In genomic region chrX:15854712-15855561, GRCh38 we compare ENCODE assay signal across 8 cellular contexts. TPM values are rescaled to one million over a fixed set of nuclear protein-coding genes. Genes with fewer than 3 reads are reported as not detected.
DNase-seq lines count a peak whose midpoint lies in the region; ATAC-seq and TF ChIP-seq lines count a peak whose summit lies in the region.

AP1S2 (minus strand) TSS chrX:15854813; CDS start chrX:15852524, 2,289 bp downstream.

- H3K4me3 ChIP-seq in KMS-11 (IDR thresholded peaks at IDR 0.05; ENCODE audit: insufficient read depth, low read depth, low read length) (no peak within 1 kb of the TSS), Panc1 (ENCODE audit: low read depth in 2 of 2, low read length in 2 of 2) (peak within 1 kb of the TSS; percentile 56 to 66), esophagus (ENCODE audit: low read depth in 1 of 2, low read length in 2 of 2) (peak within 1 kb of the TSS; percentile 63 to 74), muscle layer of colon (ENCODE audit: low read depth in 1 of 2, low read length in 2 of 2) (peak within 1 kb of the TSS; percentile 65 to 90)

- H3K27me3 Mint-ChIP-seq in activated T-cell treated with anti-CD3 and anti-CD28 coated beads, Interleukin-2, amount 50 U/mL, for 4 hours (ENCODE audit: low read depth) = no peaks in the 10 kb centered on the region

- no peaks in the 10 kb centered on the region for H3K9me3 Mint-ChIP-seq in activated T-cell treated with anti-CD3 and anti-CD28 coated beads, Interleukin-2, amount 50 U/mL, for 4 hours

- intact Hi-C loops in Panc1 (cut with micrococcal nuclease; ENCODE audit: unreplicated experiment) = no loop called here

- H3K4me3 Mint-ChIP-seq in activated T-cell treated with anti-CD3 and anti-CD28 coated beads, Interleukin-2, amount 50 U/mL, for 4 hours = peak within 1 kb of the TSS; percentile 88

- H3K4me2 ChIP-seq in KMS-11 = peak within 1 kb of the TSS; percentile 95

- H3K9ac ChIP-seq in KMS-11 (peak within 1 kb of the TSS; percentile 71), muscle layer of colon (ENCODE audit: low read length) (peak within 1 kb of the TSS; percentile 35)

- H3K27ac ChIP-seq in KMS-11 (peak within 1 kb of the TSS; percentile 73), Panc1 (ENCODE audit: low read length) (peak within 1 kb of the TSS; percentile 12), esophagus (ENCODE audit: low read depth in 2 of 2, low read length in 1 of 2) (peak within 1 kb of the TSS; percentile 90 to 94), muscle layer of colon (ENCODE audit: low read depth, low read length) (peak within 1 kb of the TSS; percentile 84)

- H3K79me2 ChIP-seq in KMS-11 (ENCODE audit: insufficient read depth, low read depth) = no peaks in the 10 kb centered on the region

- CTCF ChIA-PET in Panc1 (lab: Charles Lee) = no interaction called here

- peaks cover 23% of the 10 kb centered on the region for H3K4me1 ChIP-seq in KMS-11 (ENCODE audit: low read depth, poor library complexity, severe bottlenecking)
- H3K4me1 ChIP-seq in Panc1 (ENCODE audit: control insufficient read depth, insufficient read depth, low read length) = no peaks in the 10 kb centered on the region
- H3K4me1 ChIP-seq in esophagus (ENCODE audit: control insufficient read depth in 2 of 2, insufficient read depth in 2 of 2, low read length in 1 of 2) = no peaks in the 10 kb centered on the region
- peaks cover 8% of the 10 kb centered on the region for H3K4me1 ChIP-seq in muscle layer of colon (ENCODE audit: insufficient read depth, low read length)

- H3K36me3 ChIP-seq in KMS-11 (ENCODE audit: insufficient read depth) (no peaks in the 10 kb centered on the region), Panc1 (ENCODE audit: control insufficient read depth, insufficient read depth, low read length) (no peaks in the 10 kb centered on the region), esophagus (ENCODE audit: control insufficient read depth in 2 of 2, insufficient read depth in 2 of 2, low read length in 1 of 2) (no peaks in the 10 kb centered on the region), muscle layer of colon (ENCODE audit: insufficient read depth, low read length) (no peaks in the 10 kb centered on the region)

- H3K36me3 Mint-ChIP-seq in activated T-cell treated with anti-CD3 and anti-CD28 coated beads, Interleukin-2, amount 50 U/mL, for 4 hours (ENCODE audit: insufficient read depth) = peaks cover 11% of the 10 kb centered on the region

- H4K20me1 ChIP-seq in KMS-11 (ENCODE audit: insufficient read depth) = no peaks in the 10 kb centered on the region

- H3K9me3 ChIP-seq in Panc1 (ENCODE audit: control insufficient read depth, insufficient read depth, low read depth, low read length) (no peaks in the 10 kb centered on the region), esophagus (ENCODE audit: control insufficient read depth in 2 of 2, insufficient read depth in 1 of 2, low read depth in 1 of 2, low read length in 1 of 2) (no peaks in the 10 kb centered on the region), muscle layer of colon (ENCODE audit: low read length) (no peaks in the 10 kb centered on the region)

- H3K27me3 ChIP-seq in KMS-11 (ENCODE audit: insufficient read depth, low read depth) (no peaks in the 10 kb centered on the region), Panc1 (ENCODE audit: control insufficient read depth, insufficient read depth, low read length) (no peaks in the 10 kb centered on the region), esophagus (ENCODE audit: control insufficient read depth in 1 of 2, insufficient read depth in 2 of 2, low read length in 2 of 2) (peaks cover 0 to 2% of the 10 kb centered on the region in 2 donors), muscle layer of colon (ENCODE audit: control insufficient read depth in 1 of 2, insufficient read depth in 2 of 2, low read length in 2 of 2) (peaks cover 0 to 5% of the 10 kb centered on the region in 2 donors)

- H2AFZ ChIP-seq in KMS-11 (ENCODE audit: low read depth) = peak within 1 kb of the TSS; percentile 86

- peak; percentile 91 for ATAC-seq in GM21786 (IDR thresholded peaks at IDR 0.05; ENCODE audit: unreplicated experiment)
- ATAC-seq in Panc1 = peak; percentile 96
- ATAC-seq in activated T-cell treated with anti-CD3 and anti-CD28 coated beads, Interleukin-2, amount 50 U/mL, for 4 hours = peak; percentile 98

- BruUV-seq in Panc1 (replicated peaks; lab: Mats Ljungman, UMichigan) = no TSS peak

- H3K4me1 Mint-ChIP-seq in activated T-cell treated with anti-CD3 and anti-CD28 coated beads, Interleukin-2, amount 50 U/mL, for 4 hours (ENCODE audit: low read depth) = peaks cover 18% of the 10 kb centered on the region

- in situ Hi-C loops in Panc1 (cut with HindIII; ENCODE audit: low pct_unique_long_range_greater_than_20kb, low sequenced_read_pairs) = no loop called here

- 0 to 1% methylated on average over 55 to 85 of the region's 85 CpGs for WGBS in esophagus, 2 donors

- no peak for TF ChIP-seq CTCF in KMS-11 (conservative IDR thresholded peaks at IDR 0.05; ENCODE audit: low read depth, low read length)
- no peak for TF ChIP-seq CTCF in Panc1 (IDR thresholded peaks at IDR 0.05)

- POLR2A ChIA-PET in Panc1 (lab: Charles Lee) = no interaction called here

- DNase-seq in DMS79 (lab: John Stamatoyannopoulos, UW) (peak; percentile 54), Panc1 (ENCODE audit: low read depth, low spot score) (peak; percentile 42)
- DNase-seq in activated T-cell treated with anti-CD3 and anti-CD28 coated beads, Interleukin-2, amount 50 U/mL, for 4 hours = peak; percentile 97
- peak; percentile 79 to 96 for DNase-seq in stimulated activated CD8-positive, alpha-beta memory T cell treated with anti-CD3 and anti-CD28 coated beads, Interleukin-7, amount 100 ng/mL, for 1 hour (ENCODE audit: low read depth in 2 of 2)

RNA-seq across cellular contexts. Expression of gene AP1S2, which starts in this region (rescaled TPM):
- 14.7 TPM for total RNA-seq in Panc1 (2021; ENCODE audit: unreplicated experiment)
- 7.1 TPM for polyA plus RNA-seq in Panc1 (2012; ENCODE audit: insufficient read length)
- total RNA-seq in activated T-cell treated with anti-CD3 and anti-CD28 coated beads, Interleukin-2, amount 50 U/mL, for 4 hours = 10 to 100 TPM; 24.0 to 26.4 (median 24.9) TPM
- 1 to 10 TPM; 5.2 to 7.5 TPM for polyA plus RNA-seq in esophagus

Comparison
In these comparisons a context has a peak if more than half of its experiments do, and no peak if none do; other contexts are left out.
1. DNase-seq: peak in every context shown above with its lines; median percentile 97 in activated T-cell treated with anti-CD3 and anti-CD28 coated beads, Interleukin-2, amount 50 U/mL, for 4 hours; 88 in stimulated activated CD8-positive, alpha-beta memory T cell treated with anti-CD3 and anti-CD28 coated beads, Interleukin-7, amount 100 ng/mL, for 1 hour; 54 in DMS79; 42 in Panc1.
2. H3K27ac ChIP-seq: peak in every context shown above with its lines; median percentile 92 in esophagus; 84 in muscle layer of colon; 73 in KMS-11; 12 in Panc1.